Comparison of ENCODE assay signal across 20 cellular contexts in the genomic region with DNA sequence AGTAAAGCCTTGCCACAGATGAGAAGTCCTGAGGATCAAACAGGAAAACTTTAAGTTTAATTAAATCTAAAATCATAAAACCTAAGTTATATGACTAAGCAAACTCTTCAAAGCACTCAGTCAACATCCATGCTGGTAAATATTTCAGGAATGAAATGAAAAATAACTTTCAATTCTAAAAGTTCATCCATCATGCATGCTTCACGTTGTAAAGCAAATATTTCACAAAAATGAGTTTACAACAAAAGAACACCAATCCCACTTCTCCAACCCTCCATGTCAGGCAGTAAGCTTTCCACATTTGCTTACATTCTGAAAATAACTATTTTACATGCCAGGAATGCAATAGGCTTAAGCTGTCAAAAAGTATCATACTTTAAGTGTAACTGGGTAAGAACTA. TPM values are rescaled to one million over a fixed set of nuclear protein-coding genes. Genes with fewer than 3 reads are reported as not detected.
DNase-seq lines count a peak whose midpoint lies in the region; ATAC-seq and TF ChIP-seq lines count a peak whose summit lies in the region.
"Had no signal": no experiment of that assay in that cellular context is flagged by ENCODE, and none has a peak within 500 bp of the region (broad histone marks: within the 10 kb centered on the region; RNA-seq: fewer than 3 reads in every experiment).

No MANE protein-coding gene starts in this region.

- CTCF ChIA-PET in IMR-90 (lab: Yijun Ruan, JAX) = no interaction called here
- CTCF ChIA-PET in PC-9 (lab: Charles Lee) = no interaction called here
- CTCF ChIA-PET in naive thymus-derived CD4-positive, alpha-beta T cell (lab: Charles Lee) = no interaction called here

- no peak for TF ChIP-seq CTCF in IMR-90 (conservative IDR thresholded peaks at IDR 0.05; ENCODE audit: low read depth, low read length)
- TF ChIP-seq CTCF in mucosa of descending colon (IDR thresholded peaks at IDR 0.05) = no peak
- TF ChIP-seq CTCF in PC-9 (conservative IDR thresholded peaks at IDR 0.05) = no peak
- no peak for TF ChIP-seq CTCF in suprapubic skin (IDR thresholded peaks at IDR 0.05)
- no peak for TF ChIP-seq CTCF in ovary (IDR thresholded peaks at IDR 0.05)

- peak overlapping the region; percentile 100 for H4K5ac ChIP-seq in IMR-90 (ENCODE audit: low read depth, low read length)

- H3K9me2 ChIP-seq in PC-9 (ENCODE audit: insufficient read depth) = no peaks in the 10 kb centered on the region

- intact Hi-C loops in IMR-90 (cut with micrococcal nuclease) (no loop called here), mucosa of descending colon (cut with DNase I, micrococcal nuclease) (no loop called here), PC-9 (cut with micrococcal nuclease; ENCODE audit: unreplicated experiment) (no loop called here), ovary (cut with DNase I) (no loop called here)
- intact Hi-C loops in naive thymus-derived CD4-positive, alpha-beta T cell (cut with micrococcal nuclease) = no loop called here

- H3K4me3 ChIP-seq in IMR-90 (ENCODE audit: insufficient read depth, low read depth, low read length) (no peak overlapping the region), mucosa of descending colon (no peak overlapping the region), PC-9 (no peak overlapping the region), suprapubic skin (no peak overlapping the region), ovary (no peak overlapping the region)
- H3K4me3 ChIP-seq in naive thymus-derived CD4-positive, alpha-beta T cell (ENCODE audit: low read length) = no peak overlapping the region
- H3K4me3 ChIP-seq: sigmoid colon, uterus had no signal

- peak overlapping the region; percentile 99 for H3K18ac ChIP-seq in IMR-90 (ENCODE audit: low read depth, low read length)

- no peak for TF ChIP-seq RAD21 in IMR-90 (IDR thresholded peaks at IDR 0.05; ENCODE audit: low read length)

- H3K9ac ChIP-seq in IMR-90 (ENCODE audit: low read depth, low read length) = no peak overlapping the region

- H3K14ac ChIP-seq in IMR-90 (replicated peaks; ENCODE audit: low read depth, low read length) = no peak overlapping the region

- peaks cover 0 to 8% (median 0%) of the 10 kb centered on the region in 5 donors for H3K36me3 Mint-ChIP-seq in naive thymus-derived CD4-positive, alpha-beta T cell
- H3K36me3 Mint-ChIP-seq: activated naive CD8-positive, alpha-beta T cell treated with anti-CD3 and anti-CD28 coated beads, Interleukin-2, amount 10 ng/mL, durations not matched to agents 7 days and 5 days; CD8-positive, alpha-beta T cell; IgD-negative memory B cell; natural killer cell treated with Interleukin-12 subunit alpha and Interleukin-12 subunit beta and Interleukin-15 and Interleukin-18, amount 100 ng/mL, for 72 hours had no signal

- H2AK5ac ChIP-seq in IMR-90 (ENCODE audit: low read depth, low read length) = no peak overlapping the region

- H3K4me3 Mint-ChIP-seq in naive thymus-derived CD4-positive, alpha-beta T cell = no peak overlapping the region
- H3K4me3 Mint-ChIP-seq: activated naive CD8-positive, alpha-beta T cell treated with anti-CD3 and anti-CD28 coated beads, Interleukin-2, amount 10 ng/mL, durations not matched to agents 7 days and 5 days; brain; CD8-positive, alpha-beta T cell; IgD-negative memory B cell; natural killer cell treated with Interleukin-12 subunit alpha and Interleukin-12 subunit beta and Interleukin-15 and Interleukin-18, amount 100 ng/mL, for 72 hours had no signal

- POLR2A ChIA-PET in IMR-90 (lab: Charles Lee; ENCODE audit: unreplicated experiment) = no interaction called here
- POLR2A ChIA-PET in PC-9 (lab: Charles Lee; ENCODE audit: unreplicated experiment) = no interaction called here
- POLR2A ChIA-PET in naive thymus-derived CD4-positive, alpha-beta T cell (lab: Charles Lee) = no interaction called here

- H3K9me1 ChIP-seq in IMR-90 (ENCODE audit: insufficient read depth, low read length) = peaks cover 15% of the 10 kb centered on the region; the same call in 1 of the 2 replicates

- BruUV-seq in IMR-90 (replicated peaks; lab: Mats Ljungman, UMichigan) (no TSS peak), PC-9 (replicated peaks; lab: Mats Ljungman, UMichigan) (no TSS peak)

- peak overlapping the region; percentile 69; the same call in 1 of the 2 replicates for H2BK20ac ChIP-seq in IMR-90 (ENCODE audit: low read depth, low read length)

- dilution Hi-C loops in IMR-90 (cut with HindIII; ENCODE audit: low sequenced_read_pairs, unreplicated experiment) = no loop called here

- peak overlapping the region; percentile 96 for H2BK5ac ChIP-seq in IMR-90 (ENCODE audit: low read depth, low read length, poor library complexity, severe bottlenecking)

- H3K9me3 Mint-ChIP-seq in naive thymus-derived CD4-positive, alpha-beta T cell = peaks cover 0 to under 1% (median 0%) of the 10 kb centered on the region in 11 donors
- H3K9me3 Mint-ChIP-seq: activated naive CD8-positive, alpha-beta T cell treated with anti-CD3 and anti-CD28 coated beads, Interleukin-2, amount 10 ng/mL, durations not matched to agents 7 days and 5 days; CD8-positive, alpha-beta T cell; IgD-negative memory B cell; natural killer cell treated with Interleukin-12 subunit alpha and Interleukin-12 subunit beta and Interleukin-15 and Interleukin-18, amount 100 ng/mL, for 72 hours had no signal

- H4K8ac ChIP-seq in IMR-90 (ENCODE audit: low read depth in 2 of 2, low read length in 2 of 2) = peak overlapping the region in 1 of 2 experiments; percentile 90; a peak in 2 of 4 replicates

- peak; percentile 23 for DNase-seq in AG08396 (ENCODE audit: low spot score)
- DNase-seq in IMR-90 = peak; percentile 34
- peak; percentile 86 for DNase-seq in dedifferentiated amniotic fluid mesenchymal stem cell (ENCODE audit: extremely low spot score)
- DNase-seq in mucosa of descending colon = no peak
- no peak for DNase-seq in PC-9
- DNase-seq in suprapubic skin (ENCODE audit: low spot score in 2 of 2) = no peak
- no peak for DNase-seq in ovary
- DNase-seq in naive thymus-derived CD4-positive, alpha-beta T cell = no peak
- DNase-seq: ACHN; activated naive CD8-positive, alpha-beta T cell treated with anti-CD3 and anti-CD28 coated beads, Interleukin-2, amount 10 ng/mL, durations not matched to agents 7 days and 5 days; CD8-positive, alpha-beta T cell; left cardiac atrium; NCI-H1417; NK-92 treated with Interleukin-12 subunit alpha and Interleukin-12 subunit beta, amount 100 ng/mL, for 24 hours; sigmoid colon; T-helper 2 cell; uterus had no signal

- H3K36me3 ChIP-seq in IMR-90 (ENCODE audit: control insufficient read depth, insufficient read depth, low read length) = peaks cover 2% of the 10 kb centered on the region; the same call in 1 of the 2 replicates
- H3K36me3 ChIP-seq in mucosa of descending colon (ENCODE audit: low read depth) = no peaks in the 10 kb centered on the region
- H3K36me3 ChIP-seq in PC-9 (ENCODE audit: low read depth) = no peaks in the 10 kb centered on the region
- no peaks in the 10 kb centered on the region for H3K36me3 ChIP-seq in suprapubic skin
- H3K36me3 ChIP-seq in ovary = no peaks in the 10 kb centered on the region
- no peaks in the 10 kb centered on the region for H3K36me3 ChIP-seq in naive thymus-derived CD4-positive, alpha-beta T cell (ENCODE audit: control insufficient read depth in 2 of 3, insufficient read depth in 3 of 3, low read length in 3 of 3)
- H3K36me3 ChIP-seq: sigmoid colon, uterus had no signal

- peak overlapping the region; percentile 86; the same call in 1 of the 2 replicates for H4K91ac ChIP-seq in IMR-90 (ENCODE audit: insufficient read depth, low read depth, low read length)

- peaks cover 20% of the 10 kb centered on the region for H3K4me1 ChIP-seq in IMR-90 (ENCODE audit: control insufficient read depth, insufficient read depth, low read length)
- peaks cover 22% of the 10 kb centered on the region for H3K4me1 ChIP-seq in mucosa of descending colon (ENCODE audit: low read depth)
- H3K4me1 ChIP-seq in PC-9 (replicated peaks; ENCODE audit: insufficient read depth) = 0 out of 2 replicates have a peak, but pooled peaks cover 7% of the 10 kb centered on the region
- peaks cover 16% of the 10 kb centered on the region for H3K4me1 ChIP-seq in suprapubic skin
- H3K4me1 ChIP-seq in ovary (ENCODE audit: insufficient read depth) = peaks cover 5% of the 10 kb centered on the region
- H3K4me1 ChIP-seq in naive thymus-derived CD4-positive, alpha-beta T cell (ENCODE audit: control insufficient read depth in 2 of 2, insufficient read depth in 2 of 2, low read length in 2 of 2) = peaks cover 0 to 4% of the 10 kb centered on the region in 2 donors
- H3K4me1 ChIP-seq: uterus had no signal

- H4K20me1 ChIP-seq in IMR-90 (ENCODE audit: insufficient read depth, low read length) (peaks cover 33% of the 10 kb centered on the region), PC-9 (ENCODE audit: insufficient read depth) (no peaks in the 10 kb centered on the region; the same call in 1 of the 2 replicates)

- peaks cover 77% of the 10 kb centered on the region for H3K79me2 ChIP-seq in PC-9 (ENCODE audit: low read depth)

- peak overlapping the region; percentile 72 for H2BK120ac ChIP-seq in IMR-90 (ENCODE audit: low read depth, low read length)

- H3K56ac ChIP-seq in IMR-90 (ENCODE audit: extremely low read depth, insufficient read depth, low read length) = peak overlapping the region; percentile 29; the same call in 1 of the 2 replicates

- no peaks in the 10 kb centered on the region for H3K27me3 Mint-ChIP-seq in naive thymus-derived CD4-positive, alpha-beta T cell
- H3K27me3 Mint-ChIP-seq: activated naive CD8-positive, alpha-beta T cell treated with anti-CD3 and anti-CD28 coated beads, Interleukin-2, amount 10 ng/mL, durations not matched to agents 7 days and 5 days; brain had no signal

- peaks cover 9 to 31% (median 24%) of the 10 kb centered on the region in 7 donors for H3K4me1 Mint-ChIP-seq in naive thymus-derived CD4-positive, alpha-beta T cell

- H3K27ac Mint-ChIP-seq in naive thymus-derived CD4-positive, alpha-beta T cell = no peak overlapping the region
- H3K27ac Mint-ChIP-seq: activated naive CD8-positive, alpha-beta T cell treated with anti-CD3 and anti-CD28 coated beads, Interleukin-2, amount 10 ng/mL, durations not matched to agents 7 days and 5 days; CD8-positive, alpha-beta T cell; natural killer cell treated with Interleukin-12 subunit alpha and Interleukin-12 subunit beta and Interleukin-15 and Interleukin-18, amount 100 ng/mL, for 72 hours had no signal

- peak; percentile 67 for ATAC-seq in IMR-90 (ENCODE audit: low read depth)
- peak; percentile 32 for ATAC-seq in mucosa of descending colon
- ATAC-seq in naive thymus-derived CD4-positive, alpha-beta T cell = no peak
- ATAC-seq: CD8-positive, alpha-beta T cell; left cardiac atrium; natural killer cell treated with Interleukin-12 subunit alpha and Interleukin-12 subunit beta and Interleukin-15 and Interleukin-18, amount 100 ng/mL, for 72 hours had no signal

- whole genome bisulfite sequencing in IMR-90 (ENCODE audit: extremely low coverage in 2 of 2, insufficient read length in 1 of 2), 2 experiments = 0% methylated on average over 1 of the region's 1 CpG; no CpG with 5 or more reads in 1 of the 2 experiments
- 68% methylated on average over 1 of the region's 1 CpG for WGBS in suprapubic skin
- WGBS in ovary, 3 donors = 39 to 46% (median 41%) methylated on average over 1 of the region's 1 CpG

- H3K23ac ChIP-seq in IMR-90 (ENCODE audit: low read depth, low read length) = peak overlapping the region; percentile 76

- TF ChIP-seq POLR2A in IMR-90 (IDR thresholded peaks at IDR 0.05; ENCODE audit: low read depth, low read length) (no peak), suprapubic skin (IDR thresholded peaks at IDR 0.05) (no peak), ovary (IDR thresholded peaks at IDR 0.05) (no peak)

- H3K27ac ChIP-seq in IMR-90 (ENCODE audit: insufficient read depth, low read length) (peak overlapping the region; percentile 98), PC-9 (no peak overlapping the region), suprapubic skin (no peak overlapping the region), ovary (no peak overlapping the region)
- no peak overlapping the region for H3K27ac ChIP-seq in naive thymus-derived CD4-positive, alpha-beta T cell (ENCODE audit: low read depth, low read length)
- H3K27ac ChIP-seq: uterus had no signal

- H3K4me2 ChIP-seq in IMR-90 (ENCODE audit: low read depth, low read length) = peak overlapping the region; percentile 58
- H3K4me2 ChIP-seq in PC-9 = no peak overlapping the region

- H3K9me3 ChIP-seq in IMR-90 (ENCODE audit: control insufficient read depth, insufficient read depth, low read length) = no peaks in the 10 kb centered on the region
- H3K9me3 ChIP-seq in mucosa of descending colon = no peaks in the 10 kb centered on the region
- H3K9me3 ChIP-seq in PC-9 (ENCODE audit: insufficient read depth, low read depth) = no peaks in the 10 kb centered on the region
- no peaks in the 10 kb centered on the region for H3K9me3 ChIP-seq in suprapubic skin
- H3K9me3 ChIP-seq in ovary = no peaks in the 10 kb centered on the region
- no peaks in the 10 kb centered on the region for H3K9me3 ChIP-seq in naive thymus-derived CD4-positive, alpha-beta T cell (ENCODE audit: control insufficient read depth in 2 of 3, low read length in 3 of 3)
- H3K9me3 ChIP-seq: sigmoid colon, uterus had no signal

- no peak overlapping the region for H2AK9ac ChIP-seq in IMR-90 (replicated peaks; ENCODE audit: low read depth, low read length, poor library complexity)

- H3K27me3 ChIP-seq in IMR-90 (ENCODE audit: control insufficient read depth, insufficient read depth, low read length) (no peaks in the 10 kb centered on the region), PC-9 (ENCODE audit: insufficient read depth, low read depth) (no peaks in the 10 kb centered on the region), suprapubic skin (no peaks in the 10 kb centered on the region), ovary (no peaks in the 10 kb centered on the region)
- H3K27me3 ChIP-seq in naive thymus-derived CD4-positive, alpha-beta T cell (ENCODE audit: control insufficient read depth in 2 of 2, insufficient read depth in 2 of 2, low read length in 2 of 2) = no peaks in the 10 kb centered on the region
- H3K27me3 ChIP-seq: sigmoid colon, uterus had no signal

- in situ Hi-C loops in IMR-90 (cut with MboI; ENCODE audit: low sequenced_read_pairs) = no loop called here

- peaks cover 27 to 67% of the 10 kb centered on the region in 2 experiments for H3K79me1 ChIP-seq in IMR-90 (ENCODE audit: low read depth in 1 of 2, low read length in 2 of 2)

- H2BK15ac ChIP-seq in IMR-90 (ENCODE audit: low read depth, low read length) = 0 out of 3 replicates have a peak overlapping the region, but pooled peaks have one; percentile 47

- TF ChIP-seq EP300 in suprapubic skin (IDR thresholded peaks at IDR 0.05) = no peak
- TF ChIP-seq EP300 in ovary (IDR thresholded peaks at IDR 0.05) = no peak

- H3K4ac ChIP-seq in IMR-90 (ENCODE audit: low read depth, low read length) = peak overlapping the region; percentile 71; the same call in 1 of the 2 replicates

- no peaks in the 10 kb centered on the region for H3F3A ChIP-seq in PC-9 (ENCODE audit: insufficient read depth, low read depth)

- H2AFZ ChIP-seq in IMR-90 (replicated peaks; ENCODE audit: low read length, poor library complexity) (no peak overlapping the region), PC-9 (no peak overlapping the region)

RNA-seq across cellular contexts. Expression of a gene that starts 16.8 kb away (rescaled TPM):
- 191 and 196 TPM in 2 replicates for total RNA-seq in IMR-90 (2012; rRNA removed)
- 503 and 530 TPM in 2 replicates for polyA plus RNA-seq in IMR-90 (2012; rRNA removed)
- 488 and 558 TPM in 2 replicates for polyA plus RNA-seq in IMR-90 (2012; cell fraction: cytosol; rRNA removed)
- polyA plus RNA-seq in IMR-90 (2012; cell fraction: nucleus; rRNA removed; ENCODE audit: low replicate concordance) = 167 and 391 TPM in 2 replicates
- total RNA-seq in mucosa of descending colon = 100 to 1,000 TPM; 573 to 666 (median 579) TPM
- total RNA-seq in PC-9 (2021) = 224 and 269 TPM in 2 replicates
- total RNA-seq in suprapubic skin = 100 to 1,000 TPM; 234 to 376 (median 343) TPM
- total RNA-seq in ovary = 100 to 1,000 TPM; 211 to 489 (median 345) TPM
- polyA plus RNA-seq in ovary = 100 to 1,000 TPM; 484 to 945 TPM
- 10 to 100 TPM; 43.1 to 68.0 (median 56.2) TPM for total RNA-seq in naive thymus-derived CD4-positive, alpha-beta T cell
- 10 to 100 TPM; 19.8 to 24.8 TPM for polyA plus RNA-seq in naive thymus-derived CD4-positive, alpha-beta T cell

Comparison
In these comparisons a context has a peak if more than half of its experiments do, and no peak if none do; other contexts are left out.
1. DNase-seq: peak in AG08396 (single experiment), IMR-90 (single experiment) and dedifferentiated amniotic fluid mesenchymal stem cell (single experiment); none in mucosa of descending colon (0 of 3), PC-9 (0 of 2), suprapubic skin (0 of 2), ovary (0 of 5) and naive thymus-derived CD4-positive, alpha-beta T cell (0 of 9).